39 cellular contexts compared by ENCODE assay signal in genomic region chr3:180138871-180139270, GRCh38.
"Had no signal": no experiment of that assay in that cellular context is flagged by ENCODE, and none has a peak within 500 bp of the region (broad histone marks: within the 10 kb centered on the region; RNA-seq: fewer than 3 reads in every experiment).

No MANE protein-coding gene starts in this region.

- DNase-seq: activated effector memory CD4-positive, alpha-beta T cell treated with anti-CD3 and anti-CD28 coated beads, Interleukin-2, amount 50 U/mL, for 16 hours; activated effector memory CD4-positive, alpha-beta T cell treated with Interleukin-2 at 50 U/mL for 16 hours; activated gamma-delta T cell; activated gamma-delta T cell treated with Interleukin-2 at 50 U/mL for 16 hours; activated naive CD4-positive, alpha-beta T cell; activated naive CD4-positive, alpha-beta T cell treated with anti-CD3 and anti-CD28 coated beads for 36 hours; activated naive CD4-positive, alpha-beta T cell treated with anti-CD3 and anti-CD28 coated beads, Interleukin-2, amount 50 U/mL, for 16 hours; activated naive CD4-positive, alpha-beta T cell treated with Interleukin-2 at 50 U/mL for 16 hours; activated naive CD8-positive, alpha-beta T cell treated with anti-CD3 and anti-CD28 coated beads for 36 hours; activated naive CD8-positive, alpha-beta T cell treated with anti-CD3 and anti-CD28 coated beads, Interleukin-2, amount 10 ng/mL, durations not matched to agents 7 days and 5 days; activated naive CD8-positive, alpha-beta T cell treated with anti-CD3 and anti-CD28 coated beads, Interleukin-2, amount 50 U/mL, for 24 hours; activated T-cell treated with anti-CD3 and anti-CD28 coated beads, Interleukin-2, amount 50 U/mL, for 1 hour; activated T-cell treated with anti-CD3 and anti-CD28 coated beads, Interleukin-2, amount 50 U/mL, for 24 hours; activated T-cell treated with anti-CD3 and anti-CD28 coated beads, Interleukin-2, amount 50 U/mL, for 4 hours; activated T-cell treated with anti-CD3 and anti-CD28 coated beads, Interleukin-2, amount 50 U/mL, for 48 hours; activated T-cell treated with anti-CD3 and anti-CD28 coated beads, Interleukin-2, amount 50 U/mL, for 72 hours; adrenal gland; amniotic stem cell; amygdala; anterior cingulate cortex; aorta; body of pancreas; brain microvascular endothelial cell; caudate nucleus; central memory CD4-positive, alpha-beta T cell; cerebellar nuclear complex had no signal

- H3K4me3 Mint-ChIP-seq: activated naive CD4-positive, alpha-beta T cell treated with anti-CD3 and anti-CD28 coated beads for 36 hours; activated naive CD4-positive, alpha-beta T cell treated with anti-CD3 and anti-CD28 coated beads, Interleukin-2, amount 50 U/mL, for 24 hours; activated naive CD8-positive, alpha-beta T cell; activated naive CD8-positive, alpha-beta T cell treated with anti-CD3 and anti-CD28 coated beads for 36 hours; activated naive CD8-positive, alpha-beta T cell treated with anti-CD3 and anti-CD28 coated beads, Interleukin-2, amount 10 ng/mL, durations not matched to agents 7 days and 5 days; activated naive CD8-positive, alpha-beta T cell treated with anti-CD3 and anti-CD28 coated beads, Interleukin-2, amount 50 U/mL, for 24 hours; activated T-cell treated with anti-CD3 and anti-CD28 coated beads, Interleukin-2, amount 50 U/mL, for 24 hours; activated T-cell treated with anti-CD3 and anti-CD28 coated beads, Interleukin-2, amount 50 U/mL, for 4 hours; activated T-cell treated with anti-CD3 and anti-CD28 coated beads, Interleukin-2, amount 50 U/mL, for 72 hours; activated T-helper 1 cell treated with anti-CD3 and anti-CD28 coated beads, Interleukin-12 subunit alpha, Interleukin-12 subunit beta, Interleukin-2, Interleukin-4 antibody, amounts not matched to agents 30 ng/mL and 10 ng/mL and 1 ng/mL, durations not matched to agents 14 hours and 24 hours and 36 hours; activated T-helper 17 cell treated with anti-CD3 and anti-CD28 coated beads, Interleukin-2, amount 50 U/mL, for 72 hours; brain; central memory CD8-positive, alpha-beta T cell had no signal

- H3K4me1 ChIP-seq: adrenal gland, ascending aorta, body of pancreas, breast epithelium had no signal

- H3K27ac ChIP-seq: adrenal gland, ascending aorta, body of pancreas, brain microvascular endothelial cell, breast epithelium, cardiac muscle cell had no signal

- H3K4me1 Mint-ChIP-seq: activated naive CD4-positive, alpha-beta T cell treated with anti-CD3 and anti-CD28 coated beads, Interleukin-2, amount 50 U/mL, for 24 hours; activated naive CD8-positive, alpha-beta T cell treated with anti-CD3 and anti-CD28 coated beads for 36 hours; activated naive CD8-positive, alpha-beta T cell treated with anti-CD3 and anti-CD28 coated beads, Interleukin-2, amount 10 ng/mL, durations not matched to agents 7 days and 5 days; activated naive CD8-positive, alpha-beta T cell treated with anti-CD3 and anti-CD28 coated beads, Interleukin-2, amount 50 U/mL, for 24 hours; activated T-helper 17 cell treated with anti-CD3 and anti-CD28 coated beads, Interleukin-2, amount 50 U/mL, for 72 hours; brain; central memory CD8-positive, alpha-beta T cell had no signal

- H3K27me3 ChIP-seq: adrenal gland, ascending aorta, body of pancreas, brain microvascular endothelial cell, breast epithelium, cardiac muscle cell had no signal

- H3K9me3 Mint-ChIP-seq: activated naive CD8-positive, alpha-beta T cell treated with anti-CD3 and anti-CD28 coated beads, Interleukin-2, amount 50 U/mL, for 24 hours; activated T-cell treated with anti-CD3 and anti-CD28 coated beads, Interleukin-2, amount 50 U/mL, for 24 hours; activated T-helper 2 cell treated with anti-CD3 and anti-CD28 coated beads, Interferon-gamma antibody, Interleukin-2, Interleukin-4, amounts not matched to agents 10 μg/mL and 5 μg/mL and 100 μg/mL, durations not matched to agents 14 hours and 24 hours and 36 hours; brain had no signal

- H3K27ac Mint-ChIP-seq: activated naive CD4-positive, alpha-beta T cell treated with anti-CD3 and anti-CD28 coated beads for 36 hours; activated naive CD4-positive, alpha-beta T cell treated with anti-CD3 and anti-CD28 coated beads, Interleukin-2, amount 50 U/mL, for 24 hours; activated naive CD4-positive, alpha-beta T cell treated with anti-CD3 and anti-CD28 coated beads, Interleukin-2, amount 50 U/mL, for 72 hours; activated naive CD8-positive, alpha-beta T cell; activated naive CD8-positive, alpha-beta T cell treated with anti-CD3 and anti-CD28 coated beads for 36 hours; activated naive CD8-positive, alpha-beta T cell treated with anti-CD3 and anti-CD28 coated beads, Interleukin-2, amount 10 ng/mL, durations not matched to agents 7 days and 5 days; activated naive CD8-positive, alpha-beta T cell treated with anti-CD3 and anti-CD28 coated beads, Interleukin-2, amount 50 U/mL, for 24 hours; activated T-cell treated with anti-CD3 and anti-CD28 coated beads, Interleukin-2, amount 50 U/mL, for 24 hours; activated T-cell treated with anti-CD3 and anti-CD28 coated beads, Interleukin-2, amount 50 U/mL, for 72 hours; activated T-helper 1 cell treated with anti-CD3 and anti-CD28 coated beads, Interleukin-12 subunit alpha, Interleukin-12 subunit beta, Interleukin-2, Interleukin-4 antibody, amounts not matched to agents 30 ng/mL and 10 ng/mL and 1 ng/mL, durations not matched to agents 14 hours and 24 hours and 36 hours; activated T-helper 17 cell treated with anti-CD3 and anti-CD28 coated beads, Interleukin-2, amount 50 U/mL, for 72 hours; activated T-helper 2 cell treated with anti-CD3 and anti-CD28 coated beads, Interferon-gamma antibody, Interleukin-2, Interleukin-4, amounts not matched to agents 10 μg/mL and 5 μg/mL and 100 μg/mL, durations not matched to agents 14 hours and 24 hours and 36 hours; brain had no signal

- H3K4me3 ChIP-seq: adrenal gland, ascending aorta, body of pancreas, breast epithelium, cardiac muscle cell had no signal

- H3K27me3 Mint-ChIP-seq: activated naive CD4-positive, alpha-beta T cell treated with anti-CD3 and anti-CD28 coated beads, Interleukin-2, amount 50 U/mL, for 24 hours; activated naive CD8-positive, alpha-beta T cell treated with anti-CD3 and anti-CD28 coated beads, Interleukin-2, amount 10 ng/mL, durations not matched to agents 7 days and 5 days; activated naive CD8-positive, alpha-beta T cell treated with anti-CD3 and anti-CD28 coated beads, Interleukin-2, amount 50 U/mL, for 24 hours; activated T-cell treated with anti-CD3 and anti-CD28 coated beads, Interleukin-2, amount 50 U/mL, for 24 hours; activated T-helper 17 cell treated with anti-CD3 and anti-CD28 coated beads, Interleukin-2, amount 50 U/mL, for 72 hours; central memory CD8-positive, alpha-beta T cell had no signal

- H3K9me3 ChIP-seq: adrenal gland, ascending aorta, body of pancreas, breast epithelium had no signal

- ATAC-seq: activated naive CD4-positive, alpha-beta T cell treated with anti-CD3 and anti-CD28 coated beads, Interleukin-2, amount 50 U/mL, for 72 hours; activated naive CD8-positive, alpha-beta T cell treated with anti-CD3 and anti-CD28 coated beads, Interleukin-2, amount 50 U/mL, for 24 hours; activated T-cell treated with anti-CD3 and anti-CD28 coated beads, Interleukin-2, amount 50 U/mL, for 4 hours; activated T-cell treated with anti-CD3 and anti-CD28 coated beads, Interleukin-2, amount 50 U/mL, for 72 hours; activated T-helper 17 cell treated with anti-CD3 and anti-CD28 coated beads, Interleukin-2, amount 50 U/mL, for 72 hours; body of pancreas had no signal

- H3K36me3 Mint-ChIP-seq: activated naive CD4-positive, alpha-beta T cell treated with anti-CD3 and anti-CD28 coated beads, Interleukin-2, amount 50 U/mL, for 24 hours; activated naive CD4-positive, alpha-beta T cell treated with anti-CD3 and anti-CD28 coated beads, Interleukin-2, amount 50 U/mL, for 72 hours; activated naive CD8-positive, alpha-beta T cell; activated naive CD8-positive, alpha-beta T cell treated with anti-CD3 and anti-CD28 coated beads for 36 hours; activated naive CD8-positive, alpha-beta T cell treated with anti-CD3 and anti-CD28 coated beads, Interleukin-2, amount 10 ng/mL, durations not matched to agents 7 days and 5 days; brain had no signal

- H3K36me3 ChIP-seq: adrenal gland, ascending aorta, brain microvascular endothelial cell, breast epithelium, cardiac muscle cell had no signal

- FAIRE-seq: astrocyte, bronchial epithelial cell had no signal
